Comparison of ENCODE assay signal across 10 cellular contexts in the genomic region with DNA sequence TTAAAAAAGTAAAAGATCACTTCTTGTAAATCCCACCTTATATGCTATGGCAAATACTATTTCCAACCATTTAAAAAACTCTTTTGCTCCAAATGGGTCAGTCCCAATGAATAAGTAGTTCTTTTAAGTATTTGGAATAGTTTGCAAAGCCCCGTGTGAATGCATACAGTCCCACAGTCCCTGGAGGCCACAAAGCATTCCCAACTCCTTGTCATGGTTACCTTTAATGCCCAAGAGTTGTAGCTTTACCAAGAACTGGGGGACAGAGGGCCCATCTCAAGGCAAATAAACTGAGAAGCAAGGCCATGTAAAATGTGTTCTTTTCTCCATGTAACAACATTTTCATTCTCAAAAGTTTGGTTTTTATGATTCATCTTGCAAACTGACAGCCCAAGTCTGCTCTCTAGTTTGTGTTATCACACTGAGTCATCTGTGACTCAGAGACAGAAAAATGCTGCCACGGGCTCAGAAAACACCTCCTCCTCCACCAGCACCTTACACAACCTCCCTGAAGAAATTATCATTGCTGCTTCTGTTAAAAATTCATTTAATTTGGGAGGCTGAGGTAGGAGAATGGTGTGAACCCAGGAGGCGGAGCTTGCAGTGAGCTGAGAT.
DNase-seq lines count a peak whose midpoint lies in the region; ATAC-seq and TF ChIP-seq lines count a peak whose summit lies in the region.
"Had no signal": no experiment of that assay in that cellular context is flagged by ENCODE, and none has a peak within 500 bp of the region (broad histone marks: within the 10 kb centered on the region; RNA-seq: fewer than 3 reads in every experiment).

No MANE protein-coding gene starts in this region.

- no peak for ATAC-seq in CD4-positive, alpha-beta T cell (ENCODE audit: poor library complexity)

- H3K4me3 ChIP-seq in BJ (ENCODE audit: low read depth, low read length) (no peak overlapping the region), HUES64 (ENCODE audit: low read length) (no peak overlapping the region)
- H3K4me3 ChIP-seq: ascending aorta had no signal

- H3K9ac ChIP-seq in HUES64 (ENCODE audit: low read depth, low read length): no peak overlapping the region

- H3K4me1 ChIP-seq in HUES64 (ENCODE audit: insufficient read depth, low read length): peaks cover 40% of the 10 kb centered on the region

- no peaks in the 10 kb centered on the region for H3K4me1 Mint-ChIP-seq in CD4-positive, alpha-beta T cell (ENCODE audit: low read depth)

- peaks cover 4% of the 10 kb centered on the region for H3K27me3 Mint-ChIP-seq in CD4-positive, alpha-beta T cell

- POLR2A ChIA-PET in BJ (lab: Charles Lee): no interaction called here
- POLR2A ChIA-PET in CD4-positive, alpha-beta T cell (lab: Charles Lee): no interaction called here

- no peak for TF ChIP-seq CTCF in BJ (IDR thresholded peaks at IDR 0.05; ENCODE audit: insufficient read depth, low read depth, low read length)
- TF ChIP-seq CTCF in CD4-positive, alpha-beta T cell (IDR thresholded peaks at IDR 0.05): no peak

- H3K27ac Mint-ChIP-seq in CD4-positive, alpha-beta T cell: no peak overlapping the region

- no peak overlapping the region for H3K4me3 Mint-ChIP-seq in CD4-positive, alpha-beta T cell

- H3K9me3 ChIP-seq in HUES64 (ENCODE audit: insufficient read depth, low read depth, low read length): no peaks in the 10 kb centered on the region; the same call in 1 of the 2 replicates
- H3K9me3 ChIP-seq in CD4-positive, alpha-beta T cell (ENCODE audit: control insufficient read depth, low read length): no peaks in the 10 kb centered on the region
- H3K9me3 ChIP-seq: ascending aorta had no signal

- 61% methylated on average over 3 of the region's 3 CpGs for WGBS in HUES64

- intact Hi-C loops in CD4-positive, alpha-beta T cell (cut with DNase I, micrococcal nuclease): no loop called here
- intact Hi-C loops in posterior vena cava (cut with DNase I): no loop called here

- no peaks in the 10 kb centered on the region for H3K36me3 Mint-ChIP-seq in CD4-positive, alpha-beta T cell (ENCODE audit: low read depth)

- H3K9me3 Mint-ChIP-seq in CD4-positive, alpha-beta T cell: no peaks in the 10 kb centered on the region

- no peaks in the 10 kb centered on the region for H3K27me3 ChIP-seq in BJ (ENCODE audit: control insufficient read depth, insufficient read depth, low read length)
- H3K27me3 ChIP-seq in HUES64 (ENCODE audit: insufficient read depth, low read length): no peaks in the 10 kb centered on the region
- H3K27me3 ChIP-seq in CD4-positive, alpha-beta T cell (ENCODE audit: control insufficient read depth, insufficient read depth, low read length): no peaks in the 10 kb centered on the region
- H3K27me3 ChIP-seq: ascending aorta had no signal

- no peaks in the 10 kb centered on the region for H3K36me3 ChIP-seq in BJ (ENCODE audit: control insufficient read depth, insufficient read depth, low read length)
- H3K36me3 ChIP-seq in HUES64 (ENCODE audit: insufficient read depth, low read length): no peaks in the 10 kb centered on the region
- H3K36me3 ChIP-seq: ascending aorta had no signal

- CTCF ChIA-PET in BJ (lab: Yijun Ruan, JAX): no interaction called here
- CTCF ChIA-PET in CD4-positive, alpha-beta T cell (lab: Charles Lee): no interaction called here

- DNase-seq in BJ (ENCODE audit: low read depth) (peak; percentile 86), brain pericyte (ENCODE audit: low read depth, low spot score) (peak; percentile 63), middle frontal gyrus (ENCODE audit: extremely low spot score, low spot score) (peak; percentile 61), SHP77 treated with DMSO at 0.1 percent for 48 hours (lab: John Stamatoyannopoulos, UW) (no peak), posterior vena cava (ENCODE audit: low spot score) (no peak), NCI-H2029 (lab: John Stamatoyannopoulos, UW) (no peak)
- DNase-seq in CD4-positive, alpha-beta T cell: no peak
- DNase-seq: NCI-H510A treated with DMSO at 0.1 percent for 48 hours had no signal

- peak overlapping the region; percentile 48 for H3K27ac ChIP-seq in HUES64 (ENCODE audit: low read depth, low read length)
- H3K27ac ChIP-seq in CD4-positive, alpha-beta T cell (ENCODE audit: low read depth, low read length): no peak overlapping the region

Comparison
In these comparisons a context has a peak if more than half of its experiments do, and no peak if none do; other contexts are left out.
1. DNase-seq: peak in BJ (single experiment), brain pericyte (single experiment) and middle frontal gyrus (single experiment); none in SHP77 treated with DMSO at 0.1 percent for 48 hours (single experiment), CD4-positive, alpha-beta T cell (0 of 10), posterior vena cava (single experiment) and NCI-H2029 (single experiment).